14 cellular contexts compared by ENCODE assay signal in the genomic region with DNA sequence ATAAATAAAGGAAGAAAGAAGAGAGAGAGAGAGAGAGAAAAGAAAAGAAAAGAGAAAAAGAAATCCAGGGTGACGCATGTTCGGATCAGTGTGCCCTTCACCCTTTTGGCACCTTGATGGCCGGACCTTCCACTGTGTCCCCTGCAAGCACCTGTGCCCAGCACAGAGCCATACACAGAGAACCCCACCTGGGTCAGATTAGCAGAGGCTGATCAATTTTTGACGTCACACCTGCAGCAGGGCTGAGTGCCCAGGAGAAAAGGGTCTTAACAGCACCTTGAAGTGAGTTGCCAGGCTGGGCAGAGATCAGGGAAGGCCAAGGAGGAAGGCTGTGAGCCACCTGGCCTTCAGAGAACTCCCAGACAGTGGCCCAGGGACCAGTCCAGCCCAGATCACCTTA.
DNase-seq lines count a peak whose midpoint lies in the region; ATAC-seq and TF ChIP-seq lines count a peak whose summit lies in the region.
"Had no signal": no experiment of that assay in that cellular context is flagged by ENCODE, and none has a peak within 500 bp of the region (broad histone marks: within the 10 kb centered on the region; RNA-seq: fewer than 3 reads in every experiment).

No MANE protein-coding gene starts in this region.

- no TSS peak for BruUV-seq in mammary epithelial cell (replicated peaks; lab: Mats Ljungman, UMichigan)

- TF ChIP-seq CTCF in breast epithelium (IDR thresholded peaks at IDR 0.05) (no peak), mammary epithelial cell (conservative IDR thresholded peaks at IDR 0.05 in 1 of 2, IDR thresholded peaks at IDR 0.05 in 1 of 2; ENCODE audit: extremely low read depth in 1 of 2, insufficient read depth in 1 of 2, low read depth in 1 of 2, low read length in 2 of 2) (no peak), body of pancreas (IDR thresholded peaks at IDR 0.05) (no peak), neural progenitor cell (IDR thresholded peaks at IDR 0.05) (no peak)

- peak overlapping the region; percentile 96 to 98 for H3K27ac ChIP-seq in breast epithelium
- no peak overlapping the region for H3K27ac ChIP-seq in mammary epithelial cell (ENCODE audit: insufficient read depth, low read depth, low read length)
- peak overlapping the region in 3 of 4 donors; percentile 85 to 90 (median 85) for H3K27ac ChIP-seq in body of pancreas
- no peak overlapping the region for H3K27ac ChIP-seq in neural progenitor cell
- peak overlapping the region; percentile 100 for H3K27ac ChIP-seq in temporal lobe (ENCODE audit: low read depth, low read length)

- H3K4me2 ChIP-seq in mammary epithelial cell (ENCODE audit: insufficient read depth, low read depth, low read length): no peak overlapping the region
- H3K4me2 ChIP-seq in neural progenitor cell: no peak overlapping the region

- no peak for TF ChIP-seq POLR2A in breast epithelium (IDR thresholded peaks at IDR 0.05)
- no peak for TF ChIP-seq POLR2A in body of pancreas (IDR thresholded peaks at IDR 0.05)

- dilution Hi-C loops in mammary epithelial cell (cut with HindIII; ENCODE audit: low sequenced_read_pairs): no loop called here

- peaks cover 4% of the 10 kb centered on the region for H3K27me3 Mint-ChIP-seq in neural progenitor cell (ENCODE audit: insufficient read depth, low read depth)

- H3K27ac Mint-ChIP-seq in neural progenitor cell: peak overlapping the region; percentile 94
- H3K27ac Mint-ChIP-seq: CD4-positive, CD25-positive, alpha-beta regulatory T cell had no signal

- H3K9me3 ChIP-seq in breast epithelium (no peaks in the 10 kb centered on the region), mammary epithelial cell (replicated peaks; ENCODE audit: insufficient read depth, low read length) (no peaks in the 10 kb centered on the region), body of pancreas (no peaks in the 10 kb centered on the region), neural progenitor cell (ENCODE audit: low read depth) (no peaks in the 10 kb centered on the region)

- no peak for DNase-seq in breast epithelium (ENCODE audit: low spot score in 2 of 2)
- DNase-seq in mammary epithelial cell: no peak
- DNase-seq in body of pancreas: no peak
- no peak for DNase-seq in neural progenitor cell (ENCODE audit: low spot score)
- no peak for DNase-seq in GF-D8 (lab: John Stamatoyannopoulos, UW)
- no peak for DNase-seq in LoVo (ENCODE audit: low spot score)
- DNase-seq: CD4-positive, CD25-positive, alpha-beta regulatory T cell; DMS79; NCI-H1092; NCI-H510A; SIG-M5 had no signal

- no peak overlapping the region for H3K4me3 ChIP-seq in breast epithelium
- no peak overlapping the region for H3K4me3 ChIP-seq in mammary epithelial cell (replicated peaks in 1 of 3; ENCODE audit: insufficient read depth in 1 of 3, low read depth in 2 of 3, low read length in 3 of 3)
- no peak overlapping the region for H3K4me3 ChIP-seq in body of pancreas
- no peak overlapping the region for H3K4me3 ChIP-seq in neural progenitor cell
- H3K4me3 ChIP-seq: K562 had no signal

- H3K36me3 ChIP-seq in breast epithelium (no peaks in the 10 kb centered on the region), mammary epithelial cell (ENCODE audit: insufficient read depth, low read length) (no peaks in the 10 kb centered on the region), body of pancreas (replicated peaks in 1 of 2; ENCODE audit: insufficient read depth in 1 of 2, low read depth in 2 of 2) (no peaks in the 10 kb centered on the region), neural progenitor cell (no peaks in the 10 kb centered on the region)

- WGBS in mammary epithelial cell (ENCODE audit: low coverage, missing lambda C conversion rate): 92% methylated on average over 4 of the region's 4 CpGs
- 71 to 74% methylated on average over 4 of the region's 4 CpGs for WGBS in body of pancreas, 2 donors

- intact Hi-C loops in breast epithelium (cut with DNase I; ENCODE audit: low total_unique reads) (no loop called here), mammary epithelial cell (cut with micrococcal nuclease) (no loop called here), body of pancreas (cut with DNase I) (no loop called here)

- H2AFZ ChIP-seq in mammary epithelial cell (ENCODE audit: low read depth, low read length) (no peak overlapping the region), neural progenitor cell (replicated peaks) (no peak overlapping the region)

- no peaks in the 10 kb centered on the region for H3K36me3 Mint-ChIP-seq in neural progenitor cell
- H3K36me3 Mint-ChIP-seq: CD4-positive, CD25-positive, alpha-beta regulatory T cell had no signal

- H3K4me3 Mint-ChIP-seq in neural progenitor cell: no peak overlapping the region
- H3K4me3 Mint-ChIP-seq: CD4-positive, CD25-positive, alpha-beta regulatory T cell had no signal

- CTCF ChIA-PET in mammary epithelial cell (lab: Charles Lee; ENCODE audit: low non-redundant PET): no interaction called here

- no peaks in the 10 kb centered on the region for H3K79me2 ChIP-seq in mammary epithelial cell (ENCODE audit: insufficient read depth, low read length)
- no peaks in the 10 kb centered on the region for H3K79me2 ChIP-seq in neural progenitor cell (ENCODE audit: low read depth)

- in situ Hi-C loops in mammary epithelial cell (cut with MboI; ENCODE audit: low sequenced_read_pairs in 2 of 2): no loop called here

- peaks cover 4% of the 10 kb centered on the region for H3K9me3 Mint-ChIP-seq in neural progenitor cell
- H3K9me3 Mint-ChIP-seq: CD4-positive, CD25-positive, alpha-beta regulatory T cell had no signal

- H3K9ac ChIP-seq in mammary epithelial cell (ENCODE audit: insufficient read depth, low read length) (no peak overlapping the region), neural progenitor cell (no peak overlapping the region)

- no peak for ATAC-seq in body of pancreas
- no peak for ATAC-seq in GM18517 (IDR thresholded peaks at IDR 0.05; ENCODE audit: unreplicated experiment)
- ATAC-seq: K562 had no signal

- H3K27me3 ChIP-seq in breast epithelium (no peaks in the 10 kb centered on the region), mammary epithelial cell (ENCODE audit: insufficient read depth, low read length) (no peaks in the 10 kb centered on the region), body of pancreas (no peaks in the 10 kb centered on the region), neural progenitor cell (no peaks in the 10 kb centered on the region)

- H3K4me1 ChIP-seq in breast epithelium: peaks cover 4 to 23% of the 10 kb centered on the region in 2 donors
- peaks cover 27% of the 10 kb centered on the region for H3K4me1 ChIP-seq in mammary epithelial cell (ENCODE audit: insufficient read depth, low read length)
- peaks cover 64% of the 10 kb centered on the region for H3K4me1 ChIP-seq in body of pancreas
- H3K4me1 ChIP-seq in neural progenitor cell: peaks cover 12% of the 10 kb centered on the region

- no peaks in the 10 kb centered on the region for H4K20me1 ChIP-seq in mammary epithelial cell (ENCODE audit: insufficient read depth, low read length)
- no peaks in the 10 kb centered on the region for H4K20me1 ChIP-seq in neural progenitor cell (ENCODE audit: low read depth)

- peaks cover 38% of the 10 kb centered on the region for H3K4me1 Mint-ChIP-seq in neural progenitor cell

- no peaks in the 10 kb centered on the region for H3F3A ChIP-seq in neural progenitor cell (ENCODE audit: low read depth)

Comparison
In these comparisons a context has a peak if more than half of its experiments do, and no peak if none do; other contexts are left out.
1. H3K27ac ChIP-seq: peak in breast epithelium (2 of 2), body of pancreas (3 of 4) and temporal lobe (single experiment); none in mammary epithelial cell (single experiment) and neural progenitor cell (single experiment).